13 cellular contexts compared by ENCODE assay signal in genomic region chr19:1977116-1977515, GRCh38. TPM values are rescaled to one million over a fixed set of nuclear protein-coding genes. Genes with fewer than 3 reads are reported as not detected.
DNase-seq lines count a peak whose midpoint lies in the region; FAIRE-seq and TF ChIP-seq lines count a peak whose summit lies in the region.
"Had no signal": no experiment of that assay in that cellular context is flagged by ENCODE, and none has a peak within 500 bp of the region (broad histone marks: within the 10 kb centered on the region; RNA-seq: fewer than 3 reads in every experiment).

No MANE protein-coding gene starts in this region.

- H2AFZ ChIP-seq in mesenchymal stem cell (ENCODE audit: low read depth, low read length), result no peak overlapping the region
- H2AFZ ChIP-seq: GM23338 had no signal

- FAIRE-seq in D721Med (lab: Jason Lieb, UNC), result no peak
- FAIRE-seq: A204.1, GM12878 had no signal

- H2BK15ac ChIP-seq in mesenchymal stem cell (ENCODE audit: low read depth, poor library complexity, severe bottlenecking), result no peak overlapping the region

- no peak overlapping the region for H3K18ac ChIP-seq in mesenchymal stem cell (ENCODE audit: low read depth in 1 of 2, low read length in 2 of 2)

- no peak overlapping the region for H2BK5ac ChIP-seq in mesenchymal stem cell (ENCODE audit: low read depth, low read length, poor library complexity, severe bottlenecking)

- no peak for TF ChIP-seq CTCF in D721Med (IDR thresholded peaks at IDR 0.05; ENCODE audit: insufficient read depth, missing control alignments)

- WGBS in mesenchymal stem cell, result 91% methylated on average over 15 of the region's 15 CpGs

- no peak overlapping the region for H2AK5ac ChIP-seq in mesenchymal stem cell (ENCODE audit: low read length, severe bottlenecking)

- H3K4ac ChIP-seq in mesenchymal stem cell (ENCODE audit: low read depth in 1 of 2, low read length in 2 of 2), result no peak overlapping the region

- no peak overlapping the region for H3K4me2 ChIP-seq in mesenchymal stem cell (ENCODE audit: low read length, poor library complexity, severe bottlenecking)
- H3K4me2 ChIP-seq: GM23338 had no signal

- H3K36me3 ChIP-seq in mesenchymal stem cell (ENCODE audit: control insufficient read depth in 1 of 2, insufficient read depth in 2 of 2, low read depth in 1 of 2, low read length in 2 of 2), result peaks cover 32 to 78% of the 10 kb centered on the region in 2 experiments

- peak overlapping the region in 1 of 2 experiments; percentile 36 for H3K14ac ChIP-seq in mesenchymal stem cell (ENCODE audit: low read length in 2 of 2)

- H3K27me3 ChIP-seq in mesenchymal stem cell (ENCODE audit: control insufficient read depth in 1 of 2, insufficient read depth in 1 of 2, low read length in 2 of 2), result no peaks in the 10 kb centered on the region
- H3K27me3 ChIP-seq: BE2C had no signal

- DNase-seq in DMS 273 (lab: John Stamatoyannopoulos, UW; ENCODE audit: unreplicated experiment), result peak; percentile 60
- DNase-seq in DMS 273 treated with DMSO at 0.1 percent for 48 hours (lab: John Stamatoyannopoulos, UW), result no peak
- DNase-seq in NCI-H1694 treated with DMSO at 0.1 percent for 48 hours (lab: John Stamatoyannopoulos, UW), result peak; percentile 4
- DNase-seq in mesenchymal stem cell, result no peak
- DNase-seq in D721Med (ENCODE audit: insufficient read length, low spot score), result no peak
- DNase-seq in pons (ENCODE audit: low spot score), result no peak
- no peak for DNase-seq in Ammon's horn (ENCODE audit: low spot score)
- DNase-seq: BE2C, COR-L47, H9 had no signal

- peak overlapping the region; percentile 57 for H4K91ac ChIP-seq in mesenchymal stem cell (ENCODE audit: low read length)

- H3K9ac ChIP-seq in mesenchymal stem cell (ENCODE audit: low read length), result no peak overlapping the region

- no peak overlapping the region for H2BK12ac ChIP-seq in mesenchymal stem cell (ENCODE audit: low read length in 2 of 2)

- peak overlapping the region; percentile 4 for H4K8ac ChIP-seq in mesenchymal stem cell (ENCODE audit: low read length)

- no peak overlapping the region for H3K23ac ChIP-seq in mesenchymal stem cell (ENCODE audit: low read length in 2 of 2)

- no peak overlapping the region for H2BK120ac ChIP-seq in mesenchymal stem cell (ENCODE audit: low read depth, low read length)

- H3K4me3 ChIP-seq in mesenchymal stem cell (ENCODE audit: insufficient read depth in 1 of 2, low read depth in 1 of 2, low read length in 2 of 2), result no peak overlapping the region
- H3K4me3 ChIP-seq: GM12878, GM23338 had no signal

- H3K4me1 ChIP-seq in mesenchymal stem cell (ENCODE audit: control insufficient read depth, insufficient read depth, low read depth, low read length), result peaks cover 18% of the 10 kb centered on the region
- H3K4me1 ChIP-seq: BE2C had no signal

- H3K27ac ChIP-seq in mesenchymal stem cell (ENCODE audit: low read length, poor library complexity, severe bottlenecking), result no peak overlapping the region

- no peaks in the 10 kb centered on the region for H3K9me3 ChIP-seq in mesenchymal stem cell (ENCODE audit: control insufficient read depth, low read length)
- H3K9me3 ChIP-seq: BE2C had no signal

- peaks cover 35% of the 10 kb centered on the region for H3K79me1 ChIP-seq in mesenchymal stem cell (replicated peaks; ENCODE audit: low read length, poor library complexity, severe bottlenecking)

RNA-seq across cellular contexts. Expression of gene CSNK1G2, which starts 36.1 kb away (rescaled TPM):
- 89.1 TPM for polyA plus RNA-seq in mesenchymal stem cell (2013, experiment 1 of 2)
- polyA plus RNA-seq in mesenchymal stem cell (2013, experiment 2 of 2), result 88.0 TPM

RNA-seq across cellular contexts. Expression of gene BTBD2, which starts 38.4 kb away (rescaled TPM):
- polyA plus RNA-seq in mesenchymal stem cell (2013, experiment 1 of 2), result 60.4 TPM
- 58.7 TPM for polyA plus RNA-seq in mesenchymal stem cell (2013, experiment 2 of 2)

Comparison
In these comparisons a context has a peak if more than half of its experiments do, and no peak if none do; other contexts are left out.
1. DNase-seq: peak in DMS 273 (single experiment) and NCI-H1694 treated with DMSO at 0.1 percent for 48 hours (single experiment); none in DMS 273 treated with DMSO at 0.1 percent for 48 hours (single experiment), mesenchymal stem cell (single experiment), D721Med (single experiment), pons (single experiment) and Ammon's horn (single experiment).